2 cellular contexts compared by ENCODE assay signal in the genomic region with DNA sequence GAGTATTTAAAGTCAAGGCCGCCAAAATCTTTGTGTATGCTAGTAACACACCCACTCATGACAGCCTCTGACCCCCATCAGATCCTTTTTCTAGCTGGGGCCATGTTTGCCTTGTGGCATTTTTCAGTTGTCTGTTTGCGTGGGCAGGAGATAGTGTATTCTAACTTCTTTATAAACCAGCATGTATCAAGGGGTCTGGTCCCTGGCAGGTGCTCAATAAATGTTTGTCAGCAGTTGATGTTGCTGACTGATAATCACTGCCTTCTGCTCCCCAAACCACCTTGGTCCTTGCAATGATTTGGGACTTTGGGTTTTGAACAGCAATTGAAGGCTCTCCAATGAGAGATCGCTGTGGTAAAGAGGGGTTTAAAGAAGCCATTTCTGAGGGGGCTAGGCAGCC.
TF ChIP-seq lines count a peak whose summit lies in the region.

No MANE protein-coding gene starts in this region.

TF ChIP-seq in SK-N-SH, 30 proteins besides CTCF, POLR2A, EP300 and RAD21 (continued from another document):
- no peak for TF ChIP-seq TEAD4 (IDR thresholded peaks at IDR 0.05; ENCODE audit: borderline replicate concordance, insufficient read depth)
TF ChIP-seq in SK-N-SH: peak in this region for 1.

TF ChIP-seq in SK-N-SH treated with all-trans-retinoic acid at 6 μM for 48 hours, 23 proteins besides CTCF, POLR2A, EP300 and RAD21:
- TF ChIP-seq, protein P1, sequence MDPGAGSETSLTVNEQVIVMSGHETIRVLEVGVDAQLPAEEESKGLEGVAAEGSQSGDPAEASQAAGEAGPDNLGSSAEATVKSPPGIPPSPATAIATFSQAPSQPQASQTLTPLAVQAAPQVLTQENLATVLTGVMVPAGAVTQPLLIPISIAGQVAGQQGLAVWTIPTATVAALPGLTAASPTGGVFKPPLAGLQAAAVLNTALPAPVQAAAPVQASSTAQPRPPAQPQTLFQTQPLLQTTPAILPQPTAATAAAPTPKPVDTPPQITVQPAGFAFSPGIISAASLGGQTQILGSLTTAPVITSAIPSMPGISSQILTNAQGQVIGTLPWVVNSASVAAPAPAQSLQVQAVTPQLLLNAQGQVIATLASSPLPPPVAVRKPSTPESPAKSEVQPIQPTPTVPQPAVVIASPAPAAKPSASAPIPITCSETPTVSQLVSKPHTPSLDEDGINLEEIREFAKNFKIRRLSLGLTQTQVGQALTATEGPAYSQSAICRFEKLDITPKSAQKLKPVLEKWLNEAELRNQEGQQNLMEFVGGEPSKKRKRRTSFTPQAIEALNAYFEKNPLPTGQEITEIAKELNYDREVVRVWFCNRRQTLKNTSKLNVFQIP (CRISPR knock-in tag; IDR thresholded peaks at IDR 0.05; ENCODE audit: borderline replicate concordance, low read depth): no peak
- TF ChIP-seq, protein P2, sequence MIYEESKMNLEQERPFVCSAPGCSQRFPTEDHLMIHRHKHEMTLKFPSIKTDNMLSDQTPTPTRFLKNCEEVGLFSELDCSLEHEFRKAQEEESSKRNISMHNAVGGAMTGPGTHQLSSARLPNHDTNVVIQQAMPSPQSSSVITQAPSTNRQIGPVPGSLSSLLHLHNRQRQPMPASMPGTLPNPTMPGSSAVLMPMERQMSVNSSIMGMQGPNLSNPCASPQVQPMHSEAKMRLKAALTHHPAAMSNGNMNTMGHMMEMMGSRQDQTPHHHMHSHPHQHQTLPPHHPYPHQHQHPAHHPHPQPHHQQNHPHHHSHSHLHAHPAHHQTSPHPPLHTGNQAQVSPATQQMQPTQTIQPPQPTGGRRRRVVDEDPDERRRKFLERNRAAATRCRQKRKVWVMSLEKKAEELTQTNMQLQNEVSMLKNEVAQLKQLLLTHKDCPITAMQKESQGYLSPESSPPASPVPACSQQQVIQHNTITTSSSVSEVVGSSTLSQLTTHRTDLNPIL (CRISPR knock-in tag; IDR thresholded peaks at IDR 0.05; ENCODE audit: low read depth): no peak
- TF ChIP-seq ZFP30 (CRISPR knock-in tag; IDR thresholded peaks at IDR 0.05) (no peak), PPARA (CRISPR knock-in tag; IDR thresholded peaks at IDR 0.05; ENCODE audit: borderline replicate concordance) (no peak), ZC3H10 (CRISPR knock-in tag; IDR thresholded peaks at IDR 0.05) (no peak), TCF4 (CRISPR knock-in tag; IDR thresholded peaks at IDR 0.05; ENCODE audit: borderline replicate concordance) (no peak), PATZ1 (CRISPR knock-in tag; IDR thresholded peaks at IDR 0.05; ENCODE audit: borderline replicate concordance) (no peak), OSR1 (CRISPR knock-in tag; IDR thresholded peaks at IDR 0.05) (no peak), CSDC2 (CRISPR knock-in tag; IDR thresholded peaks at IDR 0.05) (no peak), ZNF70 (CRISPR knock-in tag; IDR thresholded peaks at IDR 0.05) (no peak), GLIS3 (CRISPR knock-in tag; IDR thresholded peaks at IDR 0.05) (no peak), ARNTL (CRISPR knock-in tag; IDR thresholded peaks at IDR 0.05; ENCODE audit: borderline replicate concordance, low read depth) (no peak), TOX (CRISPR knock-in tag; IDR thresholded peaks at IDR 0.05; ENCODE audit: borderline replicate concordance) (no peak), ZNF565 (CRISPR knock-in tag; conservative IDR thresholded peaks at IDR 0.05; ENCODE audit: low read depth) (no peak), ISL1 (CRISPR knock-in tag; IDR thresholded peaks at IDR 0.05) (no peak), RARB (CRISPR knock-in tag; IDR thresholded peaks at IDR 0.05) (no peak), ESRRG (CRISPR knock-in tag; IDR thresholded peaks at IDR 0.05) (no peak), ZNF8 (CRISPR knock-in tag; IDR thresholded peaks at IDR 0.05) (no peak)
- TF ChIP-seq, protein P3, sequence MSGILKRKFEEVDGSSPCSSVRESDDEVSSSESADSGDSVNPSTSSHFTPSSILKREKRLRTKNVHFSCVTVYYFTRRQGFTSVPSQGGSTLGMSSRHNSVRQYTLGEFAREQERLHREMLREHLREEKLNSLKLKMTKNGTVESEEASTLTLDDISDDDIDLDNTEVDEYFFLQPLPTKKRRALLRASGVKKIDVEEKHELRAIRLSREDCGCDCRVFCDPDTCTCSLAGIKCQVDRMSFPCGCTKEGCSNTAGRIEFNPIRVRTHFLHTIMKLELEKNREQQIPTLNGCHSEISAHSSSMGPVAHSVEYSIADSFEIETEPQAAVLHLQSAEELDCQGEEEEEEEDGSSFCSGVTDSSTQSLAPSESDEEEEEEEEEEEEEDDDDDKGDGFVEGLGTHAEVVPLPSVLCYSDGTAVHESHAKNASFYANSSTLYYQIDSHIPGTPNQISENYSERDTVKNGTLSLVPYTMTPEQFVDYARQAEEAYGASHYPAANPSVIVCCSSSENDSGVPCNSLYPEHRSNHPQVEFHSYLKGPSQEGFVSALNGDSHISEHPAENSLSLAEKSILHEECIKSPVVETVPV (CRISPR knock-in tag; IDR thresholded peaks at IDR 0.05): no peak
